Comparison of ENCODE assay signal across 8 cellular contexts in genomic region chr3:53347261-53348064, GRCh38. TPM values are rescaled to one million over a fixed set of nuclear protein-coding genes. Genes with fewer than 3 reads are reported as not detected.
DNase-seq lines count a peak whose midpoint lies in the region; ATAC-seq and TF ChIP-seq lines count a peak whose summit lies in the region.

Gene DCP1A, minus strand, starts transcription at chr3:53347543. Its CDS starts 26 bp downstream, at chr3:53347517.

- H3K79me2 ChIP-seq in trophoblast cell (ENCODE audit: control insufficient read depth, insufficient read depth, low read length, poor library complexity): peaks cover 9% of the 10 kb centered on the region

- H3K36me3 ChIP-seq in cardiac muscle cell (peaks cover 8% of the 10 kb centered on the region), trophoblast cell (ENCODE audit: control insufficient read depth in 1 of 2, insufficient read depth in 2 of 2, low read length in 2 of 2) (peaks cover under 1 to 2% of the 10 kb centered on the region in 2 experiments), transverse colon (no peaks in the 10 kb centered on the region)

- TF ChIP-seq CTCF in GM12865 (IDR thresholded peaks at IDR 0.05; ENCODE audit: insufficient read depth, low read depth, low read length, missing control alignments) (no peak), cardiac muscle cell (IDR thresholded peaks at IDR 0.05; ENCODE audit: low read depth, low read length) (no peak), transverse colon (IDR thresholded peaks at IDR 0.05) (no peak)

- H3K27me3 Mint-ChIP-seq in activated naive CD8-positive, alpha-beta T cell treated with anti-CD3 and anti-CD28 coated beads, Interleukin-2, amount 50 U/mL, for 24 hours: no peaks in the 10 kb centered on the region

- peaks cover 14% of the 10 kb centered on the region for H3K36me3 Mint-ChIP-seq in activated naive CD8-positive, alpha-beta T cell treated with anti-CD3 and anti-CD28 coated beads, Interleukin-2, amount 50 U/mL, for 24 hours (ENCODE audit: low read depth)

- intact Hi-C loops in transverse colon (cut with DNase I; ENCODE audit: low total_unique reads): loop anchor here (10.0 kb wide), 1 partner anchor 233 kb away; no protein-coding TSS in a partner anchor

- TF ChIP-seq POLR2A in transverse colon (IDR thresholded peaks at IDR 0.05): peak; percentile 92

- H3K4me1 ChIP-seq in cardiac muscle cell (ENCODE audit: low read depth) (peaks cover 38% of the 10 kb centered on the region), trophoblast cell (ENCODE audit: control insufficient read depth in 1 of 2, insufficient read depth in 2 of 2, low read length in 2 of 2) (no peaks in the 10 kb centered on the region), transverse colon (peaks cover 12 to 45% (median 26%) of the 10 kb centered on the region in 4 donors)

- H3K4me3 ChIP-seq in GM12865 (ENCODE audit: low read depth, low read length): peak within 1 kb of the TSS; percentile 93
- H3K4me3 ChIP-seq in cardiac muscle cell: peak within 1 kb of the TSS; percentile 86
- H3K4me3 ChIP-seq in trophoblast cell (ENCODE audit: low read depth, low read length): peak within 1 kb of the TSS; percentile 96
- peak within 1 kb of the TSS; percentile 76 to 99 (median 90) for H3K4me3 ChIP-seq in transverse colon

- peak within 1 kb of the TSS; percentile 98 for H3K4ac ChIP-seq in trophoblast cell (ENCODE audit: low read depth, low read length)

- H4K12ac ChIP-seq in trophoblast cell (ENCODE audit: low read depth, low read length): peak within 1 kb of the TSS; percentile 76

- peaks cover 25% of the 10 kb centered on the region for H3K4me1 Mint-ChIP-seq in activated naive CD8-positive, alpha-beta T cell treated with anti-CD3 and anti-CD28 coated beads, Interleukin-2, amount 50 U/mL, for 24 hours

- in situ Hi-C loops in transverse colon (cut with MboI; ENCODE audit: low pct_ligation_motif_present in 1 of 4, low pct_unique_long_range_greater_than_20kb in 1 of 4, low sequenced_read_pairs in 3 of 4): loop anchor here in 1 of 4 donors (25.0 kb wide), 1 partner anchor 540 kb away; the partner anchor contains the start of genes ACTR8 and SELENOK

- H4K8ac ChIP-seq in trophoblast cell (ENCODE audit: low read depth, low read length): peak within 1 kb of the TSS; percentile 87

- peak within 1 kb of the TSS; percentile 77 for H3K9ac ChIP-seq in trophoblast cell (ENCODE audit: low read length)

- H3K9me3 ChIP-seq in cardiac muscle cell (ENCODE audit: low read depth) (no peaks in the 10 kb centered on the region), trophoblast cell (ENCODE audit: insufficient read depth, low read depth, low read length) (no peaks in the 10 kb centered on the region), transverse colon (no peaks in the 10 kb centered on the region)

- TF ChIP-seq EP300 in transverse colon (IDR thresholded peaks at IDR 0.05; ENCODE audit: low read depth): no peak

- peak within 1 kb of the TSS; percentile 96 for H3K4me3 Mint-ChIP-seq in activated naive CD8-positive, alpha-beta T cell treated with anti-CD3 and anti-CD28 coated beads, Interleukin-2, amount 50 U/mL, for 24 hours

- H3K27ac ChIP-seq in cardiac muscle cell: peak within 1 kb of the TSS; percentile 98
- H3K27ac ChIP-seq in trophoblast cell (ENCODE audit: low read depth, low read length): peak within 1 kb of the TSS; percentile 94
- H3K27ac ChIP-seq in transverse colon: peak within 1 kb of the TSS; percentile 93 to 97 (median 95)

- H3K79me1 ChIP-seq in trophoblast cell (ENCODE audit: low read length): peaks cover 13% of the 10 kb centered on the region

- H2AK5ac ChIP-seq in trophoblast cell (ENCODE audit: low read length): peak within 1 kb of the TSS; percentile 52

- peak within 1 kb of the TSS; percentile 89 for H3K18ac ChIP-seq in trophoblast cell (ENCODE audit: low read length)

- DNase-seq in GM12865 (ENCODE audit: low read depth): peak; percentile 98
- DNase-seq in NCI-H128 (lab: John Stamatoyannopoulos, UW; ENCODE audit: unreplicated experiment): peak; percentile 92
- DNase-seq in SW480 (ENCODE audit: low spot score): peak; percentile 95
- DNase-seq in activated naive CD8-positive, alpha-beta T cell treated with anti-CD3 and anti-CD28 coated beads, Interleukin-2, amount 50 U/mL, for 24 hours: peak; percentile 95
- DNase-seq in cardiac muscle cell (ENCODE audit: low read depth in 1 of 2, low spot score in 1 of 2): peak; percentile 97 to 98
- DNase-seq in trophoblast cell: peak; percentile 96 to 99
- peak; percentile 97 for DNase-seq in transverse colon

- peak within 1 kb of the TSS; percentile 71 for H2BK120ac ChIP-seq in trophoblast cell (ENCODE audit: insufficient read depth, low read length, poor library complexity)

- no peak within 1 kb of the TSS for H3K23ac ChIP-seq in trophoblast cell (ENCODE audit: low read length)

- peak within 1 kb of the TSS; percentile 85 for H3K14ac ChIP-seq in trophoblast cell (ENCODE audit: low read length)

- H4K91ac ChIP-seq in trophoblast cell (ENCODE audit: low read depth, low read length): peak within 1 kb of the TSS; percentile 87

- no peaks in the 10 kb centered on the region for H3K9me3 Mint-ChIP-seq in activated naive CD8-positive, alpha-beta T cell treated with anti-CD3 and anti-CD28 coated beads, Interleukin-2, amount 50 U/mL, for 24 hours

- H3K27me3 ChIP-seq in cardiac muscle cell: no peaks in the 10 kb centered on the region
- no peaks in the 10 kb centered on the region for H3K27me3 ChIP-seq in trophoblast cell (ENCODE audit: insufficient read depth, low read length)
- H3K27me3 ChIP-seq in transverse colon: no peaks in the 10 kb centered on the region

- peak within 1 kb of the TSS; percentile 74 for H3K4me2 ChIP-seq in trophoblast cell (ENCODE audit: low read length)

- ATAC-seq in HG02678 (IDR thresholded peaks at IDR 0.05; ENCODE audit: unreplicated experiment): peak; percentile 97
- ATAC-seq in activated naive CD8-positive, alpha-beta T cell treated with anti-CD3 and anti-CD28 coated beads, Interleukin-2, amount 50 U/mL, for 24 hours: peak; percentile 98

- peak within 1 kb of the TSS; percentile 78 for H2BK5ac ChIP-seq in trophoblast cell (ENCODE audit: low read depth, low read length, poor library complexity)

- peak within 1 kb of the TSS; percentile 95 for H3K27ac Mint-ChIP-seq in activated naive CD8-positive, alpha-beta T cell treated with anti-CD3 and anti-CD28 coated beads, Interleukin-2, amount 50 U/mL, for 24 hours

- no CpG with 5 or more reads among the region's 61 CpGs for WGBS in trophoblast cell (ENCODE audit: extremely low coverage, insufficient coverage, insufficient read length)
- 0 to 1% methylated on average over 4 to 48 of the region's 61 CpGs for WGBS in transverse colon (ENCODE audit: low coverage in 1 of 2), 2 donors

- peak within 1 kb of the TSS; percentile 35 for H2BK12ac ChIP-seq in trophoblast cell (ENCODE audit: low read length)

- H2AFZ ChIP-seq in trophoblast cell (ENCODE audit: insufficient read depth, low read length, poor library complexity): peak within 1 kb of the TSS; percentile 61

RNA-seq across cellular contexts. Expression of gene DCP1A, which starts in this region (rescaled TPM):
- total RNA-seq in cardiac muscle cell (23.0 and 34.3 TPM in 2 replicates), transverse colon (10 to 100 TPM; 11.6 to 22.4 (median 17.2) TPM)
- 67.0 and 107 TPM in 2 replicates for polyA plus RNA-seq in cardiac muscle cell
- polyA plus RNA-seq in trophoblast cell (2013): 29.7 and 30.9 TPM in 2 replicates

Comparison
In these comparisons a context has a peak if more than half of its experiments do, and no peak if none do; other contexts are left out.
1. Peak in every context shown above with its lines: DNase-seq, ATAC-seq, H3K4me3 ChIP-seq and H3K27ac ChIP-seq.